ENCODE assay signal across 8 cellular contexts in the genomic region with DNA sequence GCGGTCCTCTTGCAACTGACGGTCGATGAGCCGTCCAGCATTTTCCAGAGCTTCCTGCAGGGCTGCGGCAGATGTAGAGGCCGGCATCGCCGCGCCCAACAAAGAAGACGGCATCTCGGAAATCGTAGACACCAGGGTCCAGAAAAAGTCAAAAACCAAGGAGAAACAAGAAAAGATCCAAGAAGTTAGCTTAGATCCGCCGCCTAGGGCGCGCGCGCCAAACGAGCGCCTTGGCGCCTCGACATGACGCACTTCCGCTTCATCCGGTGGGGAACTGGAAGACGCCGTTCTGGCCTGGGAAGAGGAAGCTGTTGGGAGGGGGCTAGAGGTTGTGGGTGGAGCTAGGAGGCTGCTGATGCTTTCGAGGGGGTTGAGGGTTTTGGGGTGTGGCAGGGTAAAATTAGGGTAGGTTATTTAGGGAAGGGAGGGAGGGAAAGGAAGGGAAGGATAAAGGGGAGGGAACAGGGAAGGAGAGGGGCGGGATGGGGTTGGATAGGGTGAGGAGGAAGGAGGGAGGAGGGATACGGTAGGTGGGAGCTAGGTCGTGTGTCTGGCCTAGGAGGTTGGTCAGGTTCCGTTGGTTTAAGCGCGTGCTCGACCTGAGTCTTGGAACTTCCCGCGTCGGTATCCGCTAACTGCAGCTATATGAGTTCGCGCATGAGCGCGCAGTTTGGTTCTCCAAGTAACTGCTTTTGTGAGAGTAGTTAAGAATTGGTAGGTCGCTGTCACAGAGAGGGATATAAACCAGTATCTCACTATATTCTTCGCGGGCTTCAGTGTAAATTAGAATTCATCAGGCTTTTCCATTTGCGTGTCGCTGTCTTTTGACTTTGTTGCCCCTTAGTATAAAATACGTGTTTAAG. TPM values are rescaled to one million over a fixed set of nuclear protein-coding genes. Genes with fewer than 3 reads are reported as not detected.
DNase-seq lines count a peak whose midpoint lies in the region; ATAC-seq, FAIRE-seq and TF ChIP-seq lines count a peak whose summit lies in the region.

A gene (minus strand): TSS at position 243 of the 863 bp plus-strand sequence. CDS start 129 bp downstream, at position 114.

- in situ Hi-C loops in gastrocnemius medialis (cut with MboI; ENCODE audit: low sequenced_read_pairs in 4 of 4): no loop called here

- TF ChIP-seq CTCF in body of pancreas (IDR thresholded peaks at IDR 0.05): peak in 3 of 7 experiments; percentile 29 to 44 (median 32)
- TF ChIP-seq CTCF in gastrocnemius medialis (IDR thresholded peaks at IDR 0.05 in 4 of 5, conservative IDR thresholded peaks at IDR 0.05 in 1 of 5): peak in 2 of 5 experiments; percentile 5 to 12

- intact Hi-C loops in body of pancreas (cut with DNase I): no loop called here
- intact Hi-C loops in gastrocnemius medialis (cut with DNase I; ENCODE audit: low total_unique reads): loop anchor here (1.0 to 10.0 kb wide), 3 partner anchors 8 to 1216 kb away; a partner anchor contains a TSS

- 0 to 1% methylated on average over 48 to 49 of the region's 49 CpGs for WGBS in body of pancreas, 2 donors

- H3K4me3 ChIP-seq in body of pancreas (peak within 1 kb of the TSS; percentile 80 to 96), gastrocnemius medialis (peak within 1 kb of the TSS; percentile 80 to 99 (median 92))

- H3K36me3 ChIP-seq in body of pancreas (replicated peaks in 1 of 2; ENCODE audit: insufficient read depth in 1 of 2, low read depth in 2 of 2) (no peaks in the 10 kb centered on the region), gastrocnemius medialis (no peaks in the 10 kb centered on the region)

- H3K27ac ChIP-seq in body of pancreas (peak within 1 kb of the TSS; percentile 20 to 84 (median 62)), gastrocnemius medialis (peak within 1 kb of the TSS; percentile 75 to 86 (median 83))

- FAIRE-seq in TTC549 (lab: Jason Lieb, UNC): peak; percentile 83

- TF ChIP-seq POLR2A in body of pancreas (IDR thresholded peaks at IDR 0.05) (peak in 2 of 3 donors; percentile 80 to 84), gastrocnemius medialis (IDR thresholded peaks at IDR 0.05) (peak; percentile 33 to 58)

- H3K4me1 ChIP-seq in body of pancreas (peaks cover 21% of the 10 kb centered on the region), gastrocnemius medialis (peaks cover 21 to 25% of the 10 kb centered on the region in 2 donors)

- H3K27me3 ChIP-seq in body of pancreas: no peaks in the 10 kb centered on the region
- H3K27me3 ChIP-seq in gastrocnemius medialis: no peaks in the 10 kb centered on the region

- peak; percentile 89 for ATAC-seq in GM18520 (IDR thresholded peaks at IDR 0.05; ENCODE audit: unreplicated experiment)
- ATAC-seq in HG03064 (IDR thresholded peaks at IDR 0.05; ENCODE audit: low read depth, unreplicated experiment): peak; percentile 95
- peak; percentile 97 for ATAC-seq in body of pancreas
- ATAC-seq in gastrocnemius medialis: peak; percentile 98

- H3K9me3 ChIP-seq in body of pancreas: no peaks in the 10 kb centered on the region
- H3K9me3 ChIP-seq in gastrocnemius medialis: no peaks in the 10 kb centered on the region

- DNase-seq in 8988T: peak; percentile 49
- peak; percentile 97 for DNase-seq in NCI-H2107 treated with DMSO at 0.1 percent for 48 hours (lab: John Stamatoyannopoulos, UW; ENCODE audit: unreplicated experiment)
- peak; percentile 86 to 93 (median 89) for DNase-seq in body of pancreas
- peak; percentile 95 for DNase-seq in iPS DF 4.7 (ENCODE audit: extremely low read depth, low spot score)
- peak; percentile 85 for DNase-seq in gastrocnemius medialis

RNA-seq across cellular contexts. Expression of the gene that starts here (rescaled TPM):
- total RNA-seq in body of pancreas (10 to 100 TPM; 10.2 to 10.6 TPM), gastrocnemius medialis (10 to 100 TPM; 10.3 to 11.4 (median 10.5) TPM)

Comparison
In these comparisons a context has a peak if more than half of its experiments do, and no peak if none do; other contexts are left out.
1. Peak in every context shown above with its lines: DNase-seq, ATAC-seq, H3K4me3 ChIP-seq and H3K27ac ChIP-seq.